In genomic region chr1:168709407-168709891, GRCh38 we compare ENCODE assay signal across 12 cellular contexts. TPM values are rescaled to one million over a fixed set of nuclear protein-coding genes. Genes with fewer than 3 reads are reported as not detected.
A peak's percentile ranks its signal among the peaks of the same experiment; 100 is the strongest.
DNase-seq lines count a peak whose midpoint lies in the region; TF ChIP-seq lines count a peak whose summit lies in the region.
"Had no signal": no experiment of that assay in that cellular context is flagged by ENCODE, and none has a peak within 500 bp of the region (broad histone marks: within the 10 kb centered on the region; RNA-seq: fewer than 3 reads in every experiment).

No MANE protein-coding gene starts in this region.

- no peak overlapping the region for H3K4me3 Mint-ChIP-seq in endothelial cell (ENCODE audit: unreplicated experiment)

- H3K4me2 ChIP-seq in hepatocyte (peak overlapping the region; percentile 48), skeletal muscle satellite cell (ENCODE audit: low read length) (peak overlapping the region; percentile 64)

- H3K4me1 ChIP-seq in hepatocyte (ENCODE audit: insufficient read depth), result peaks cover 16% of the 10 kb centered on the region
- peaks cover 21% of the 10 kb centered on the region for H3K4me1 ChIP-seq in skeletal muscle satellite cell (ENCODE audit: control insufficient read depth, insufficient read depth, low read length)

- peak overlapping the region; percentile 78 for H3K9ac ChIP-seq in skeletal muscle satellite cell (ENCODE audit: low read depth, low read length)

- no peaks in the 10 kb centered on the region for H3K9me2 ChIP-seq in hepatocyte (replicated peaks; ENCODE audit: insufficient read depth)

- no peaks in the 10 kb centered on the region for H4K20me1 ChIP-seq in hepatocyte (ENCODE audit: insufficient read depth, poor library complexity, severe bottlenecking)

- DNase-seq in H4 (ENCODE audit: low spot score) (peak; percentile 97), astrocyte of the spinal cord (ENCODE audit: low read depth, low spot score) (peak; percentile 95), hepatocyte (ENCODE audit: low spot score) (peak; percentile 37), endothelial cell (ENCODE audit: low spot score) (no peak), pons (ENCODE audit: low spot score) (no peak)
- no peak for DNase-seq in stimulated activated CD4-positive, alpha-beta T cell treated with anti-CD3 and anti-CD28 coated beads, Interleukin-4, amount 100 ng/mL, for 24 hours
- no peak for DNase-seq in activated CD4-positive, alpha-beta T cell treated with anti-CD3 and anti-CD28 coated beads, Interleukin-2, amount 50 U/mL, for 1 hour
- DNase-seq: activated CD4-positive, alpha-beta T cell treated with anti-CD3 and anti-CD28 coated beads, Interleukin-2, amount 50 U/mL, for 48 hours; cerebellar nuclear complex; DND-41 had no signal

- no peaks in the 10 kb centered on the region for H3K9me3 Mint-ChIP-seq in endothelial cell (ENCODE audit: unreplicated experiment)

- H3K27me3 Mint-ChIP-seq in endothelial cell (ENCODE audit: unreplicated experiment), result no peaks in the 10 kb centered on the region

- 22% methylated on average over 7 of the region's 7 CpGs for WGBS in hepatocyte (ENCODE audit: low lambda C conversion rate, missing lambda C conversion rate)

- H3K4me3 ChIP-seq in astrocyte of the spinal cord (ENCODE audit: low read depth, low read length) (no peak overlapping the region), hepatocyte (no peak overlapping the region), skeletal muscle satellite cell (ENCODE audit: low read length) (peak overlapping the region; percentile 49)
- H3K4me3 ChIP-seq: vagina had no signal

- no peak overlapping the region for H3K27ac Mint-ChIP-seq in endothelial cell (ENCODE audit: unreplicated experiment)

- H3K36me3 Mint-ChIP-seq in endothelial cell (ENCODE audit: low read depth, unreplicated experiment), result no peaks in the 10 kb centered on the region

- H2AFZ ChIP-seq in hepatocyte, result no peak overlapping the region

- H3K27ac ChIP-seq in hepatocyte, result peak overlapping the region; percentile 83
- H3K27ac ChIP-seq: vagina had no signal

- no peaks in the 10 kb centered on the region for H3K36me3 ChIP-seq in hepatocyte (replicated peaks; ENCODE audit: insufficient read depth, low read depth)
- no peaks in the 10 kb centered on the region for H3K36me3 ChIP-seq in skeletal muscle satellite cell (ENCODE audit: insufficient read depth, low read length)
- H3K36me3 ChIP-seq: vagina had no signal

- no peaks in the 10 kb centered on the region for H3K9me3 ChIP-seq in hepatocyte (ENCODE audit: low read depth)
- no peaks in the 10 kb centered on the region for H3K9me3 ChIP-seq in skeletal muscle satellite cell (replicated peaks; ENCODE audit: low read length)
- H3K9me3 ChIP-seq: vagina had no signal

- H3K79me2 ChIP-seq in hepatocyte, result no peaks in the 10 kb centered on the region

- TF ChIP-seq CTCF in astrocyte of the spinal cord (IDR thresholded peaks at IDR 0.05; ENCODE audit: low read depth, low read length) (no peak), hepatocyte (IDR thresholded peaks at IDR 0.05; ENCODE audit: poor library complexity) (no peak), endothelial cell (IDR thresholded peaks at IDR 0.05; ENCODE audit: unreplicated experiment) (no peak)

- no peaks in the 10 kb centered on the region for H3K4me1 Mint-ChIP-seq in endothelial cell (ENCODE audit: unreplicated experiment)

- in situ Hi-C loops in astrocyte of the spinal cord (cut with HindIII; ENCODE audit: low sequenced_read_pairs), result no loop called here

- H3K27me3 ChIP-seq in hepatocyte, result no peaks in the 10 kb centered on the region
- H3K27me3 ChIP-seq in skeletal muscle satellite cell (ENCODE audit: control insufficient read depth, insufficient read depth, low read length), result no peaks in the 10 kb centered on the region
- H3K27me3 ChIP-seq: vagina had no signal

RNA-seq across cellular contexts. Expression of gene DPT, which starts 19.6 kb away (rescaled TPM):
- total RNA-seq in H4 (2014; rRNA removed; shearing (Covaris generic)), result 0.15 TPM in 1 of 2 replicates, not detected in the other
- total RNA-seq in hepatocyte, result 12.5 and 13.5 TPM in 2 replicates
- polyA plus RNA-seq in hepatocyte, result 8.2 and 14.6 TPM in 2 replicates
- not detected in 2 replicates for total RNA-seq in skeletal muscle satellite cell (2012; rRNA removed)
- total RNA-seq in endothelial cell (ENCODE audit: unreplicated experiment), result not detected

Comparison
In these comparisons a context has a peak if more than half of its experiments do, and no peak if none do; other contexts are left out.
1. DNase-seq: peak in H4 (single experiment), astrocyte of the spinal cord (single experiment) and hepatocyte (single experiment); none in endothelial cell (single experiment), stimulated activated CD4-positive, alpha-beta T cell treated with anti-CD3 and anti-CD28 coated beads, Interleukin-4, amount 100 ng/mL, for 24 hours (single experiment), pons (single experiment) and activated CD4-positive, alpha-beta T cell treated with anti-CD3 and anti-CD28 coated beads, Interleukin-2, amount 50 U/mL, for 1 hour (single experiment).
2. RNA of gene DPT, which starts 19.6 kb away (total RNA-seq): 12.5 to 13.5 TPM in hepatocyte; 0.15 TPM in H4 and not detected in endothelial cell (single experiment); every median in the first group is over 10 times any median in the second.